18 cellular contexts compared by ENCODE assay signal in genomic region chr14:29028973-29029582, GRCh38.
DNase-seq lines count a peak whose midpoint lies in the region; ATAC-seq and TF ChIP-seq lines count a peak whose summit lies in the region.
"Had no signal": no experiment of that assay in that cellular context is flagged by ENCODE, and none has a peak within 500 bp of the region (broad histone marks: within the 10 kb centered on the region; RNA-seq: fewer than 3 reads in every experiment).

No MANE protein-coding gene starts in this region.

- no peak for TF ChIP-seq CTCF in fibroblast of pulmonary artery (IDR thresholded peaks at IDR 0.05; ENCODE audit: low read length, missing control alignments)

- H3K4me1 Mint-ChIP-seq in natural killer cell treated with Interleukin-12 subunit alpha and Interleukin-12 subunit beta and Interleukin-15 and Interleukin-18, amount 100 ng/mL, for 72 hours (ENCODE audit: low read depth in 2 of 2): no peaks in the 10 kb centered on the region
- H3K4me1 Mint-ChIP-seq: activated CD8-positive, alpha-beta memory T cell treated with anti-CD3 and anti-CD28 coated beads, Interleukin-2, amount 10 ng/mL, durations not matched to agents 7 days and 5 days; activated naive CD4-positive, alpha-beta T cell treated with anti-CD3 and anti-CD28 coated beads, Interleukin-2, amount 10 ng/mL, durations not matched to agents 7 days and 5 days; stimulated activated naive B cell treated with anti-CD40 and anti-IgM and Interleukin-4, amounts not matched to agents 10 μg/mL and 1 μg/mL and 100 μg/mL, for 72 hours had no signal

- H3K9me3 Mint-ChIP-seq in natural killer cell treated with Interleukin-12 subunit alpha and Interleukin-12 subunit beta and Interleukin-15 and Interleukin-18, amount 100 ng/mL, for 72 hours: peaks cover 22% of the 10 kb centered on the region

- DNase-seq in EL (peak; percentile 49), NCI-H69 (lab: John Stamatoyannopoulos, UW) (peak; percentile 28), fibroblast of pulmonary artery (ENCODE audit: low read depth) (peak; percentile 6), mucosa of gallbladder (ENCODE audit: low spot score) (peak; percentile 72), amniotic stem cell (lab: John Stamatoyannopoulos, UW) (no peak), DMS 273 (lab: John Stamatoyannopoulos, UW; ENCODE audit: unreplicated experiment) (no peak)
- no peak for DNase-seq in natural killer cell treated with Interleukin-12 subunit alpha and Interleukin-12 subunit beta and Interleukin-15 and Interleukin-18, amount 100 ng/mL, for 72 hours (ENCODE audit: low spot score)
- no peak for DNase-seq in stimulated activated naive CD8-positive, alpha-beta T cell treated with anti-CD3 and anti-CD28 coated beads, Interleukin-15, Interleukin-2, amounts not matched to agents 100 U/mL and 50 U/mL, for 24 hours
- DNase-seq: activated CD8-positive, alpha-beta memory T cell treated with anti-CD3 and anti-CD28 coated beads, Interleukin-2, amount 10 ng/mL, durations not matched to agents 7 days and 5 days; activated naive CD4-positive, alpha-beta T cell treated with anti-CD3 and anti-CD28 coated beads, Interleukin-2, amount 10 ng/mL, durations not matched to agents 7 days and 5 days; AML-193; central memory CD4-positive, alpha-beta T cell; NCI-H226; retina; SK-N-SH; stimulated activated naive B cell treated with anti-CD40 and anti-IgM and Interleukin-4, amounts not matched to agents 10 μg/mL and 1 μg/mL and 100 μg/mL, for 72 hours; WERI-Rb-1 had no signal

- H3K36me3 Mint-ChIP-seq in natural killer cell treated with Interleukin-12 subunit alpha and Interleukin-12 subunit beta and Interleukin-15 and Interleukin-18, amount 100 ng/mL, for 72 hours: peaks cover 13% of the 10 kb centered on the region
- H3K36me3 Mint-ChIP-seq: activated CD8-positive, alpha-beta memory T cell treated with anti-CD3 and anti-CD28 coated beads, Interleukin-2, amount 10 ng/mL, durations not matched to agents 7 days and 5 days; activated naive CD4-positive, alpha-beta T cell treated with anti-CD3 and anti-CD28 coated beads, Interleukin-2, amount 10 ng/mL, durations not matched to agents 7 days and 5 days; stimulated activated naive B cell treated with anti-CD40 and anti-IgM and Interleukin-4, amounts not matched to agents 10 μg/mL and 1 μg/mL and 100 μg/mL, for 72 hours had no signal

- no peak overlapping the region for H3K4me3 ChIP-seq in fibroblast of pulmonary artery (replicated peaks; ENCODE audit: low read depth, low read length)
- H3K4me3 ChIP-seq: vagina had no signal

- no peaks in the 10 kb centered on the region for H3K27me3 Mint-ChIP-seq in natural killer cell treated with Interleukin-12 subunit alpha and Interleukin-12 subunit beta and Interleukin-15 and Interleukin-18, amount 100 ng/mL, for 72 hours
- H3K27me3 Mint-ChIP-seq: activated CD8-positive, alpha-beta memory T cell treated with anti-CD3 and anti-CD28 coated beads, Interleukin-2, amount 10 ng/mL, durations not matched to agents 7 days and 5 days; activated naive CD4-positive, alpha-beta T cell treated with anti-CD3 and anti-CD28 coated beads, Interleukin-2, amount 10 ng/mL, durations not matched to agents 7 days and 5 days; stimulated activated naive B cell treated with anti-CD40 and anti-IgM and Interleukin-4, amounts not matched to agents 10 μg/mL and 1 μg/mL and 100 μg/mL, for 72 hours had no signal

- no peak overlapping the region for H3K4me3 Mint-ChIP-seq in natural killer cell treated with Interleukin-12 subunit alpha and Interleukin-12 subunit beta and Interleukin-15 and Interleukin-18, amount 100 ng/mL, for 72 hours
- H3K4me3 Mint-ChIP-seq: activated CD8-positive, alpha-beta memory T cell treated with anti-CD3 and anti-CD28 coated beads, Interleukin-2, amount 10 ng/mL, durations not matched to agents 7 days and 5 days; activated naive CD4-positive, alpha-beta T cell treated with anti-CD3 and anti-CD28 coated beads, Interleukin-2, amount 10 ng/mL, durations not matched to agents 7 days and 5 days; stimulated activated naive B cell treated with anti-CD40 and anti-IgM and Interleukin-4, amounts not matched to agents 10 μg/mL and 1 μg/mL and 100 μg/mL, for 72 hours had no signal

- ATAC-seq in natural killer cell treated with Interleukin-12 subunit alpha and Interleukin-12 subunit beta and Interleukin-15 and Interleukin-18, amount 100 ng/mL, for 72 hours: no peak
- ATAC-seq in stimulated activated naive CD8-positive, alpha-beta T cell treated with anti-CD3 and anti-CD28 coated beads, Interleukin-15, Interleukin-2, amounts not matched to agents 100 U/mL and 50 U/mL, for 24 hours: no peak
- ATAC-seq: activated CD8-positive, alpha-beta memory T cell treated with anti-CD3 and anti-CD28 coated beads, Interleukin-2, amount 10 ng/mL, durations not matched to agents 7 days and 5 days; stimulated activated naive B cell treated with anti-CD40 and anti-IgM and Interleukin-4, amounts not matched to agents 10 μg/mL and 1 μg/mL and 100 μg/mL, for 72 hours had no signal

- H3K27ac Mint-ChIP-seq in natural killer cell treated with Interleukin-12 subunit alpha and Interleukin-12 subunit beta and Interleukin-15 and Interleukin-18, amount 100 ng/mL, for 72 hours: no peak overlapping the region
- H3K27ac Mint-ChIP-seq: activated CD8-positive, alpha-beta memory T cell treated with anti-CD3 and anti-CD28 coated beads, Interleukin-2, amount 10 ng/mL, durations not matched to agents 7 days and 5 days; activated naive CD4-positive, alpha-beta T cell treated with anti-CD3 and anti-CD28 coated beads, Interleukin-2, amount 10 ng/mL, durations not matched to agents 7 days and 5 days; stimulated activated naive B cell treated with anti-CD40 and anti-IgM and Interleukin-4, amounts not matched to agents 10 μg/mL and 1 μg/mL and 100 μg/mL, for 72 hours had no signal

Comparison
In these comparisons a context has a peak if more than half of its experiments do, and no peak if none do; other contexts are left out.
1. DNase-seq: peak in EL (single experiment), NCI-H69 (single experiment), fibroblast of pulmonary artery (single experiment) and mucosa of gallbladder (single experiment); none in amniotic stem cell (single experiment), natural killer cell treated with Interleukin-12 subunit alpha and Interleukin-12 subunit beta and Interleukin-15 and Interleukin-18, amount 100 ng/mL, for 72 hours (single experiment), DMS 273 (single experiment) and stimulated activated naive CD8-positive, alpha-beta T cell treated with anti-CD3 and anti-CD28 coated beads, Interleukin-15, Interleukin-2, amounts not matched to agents 100 U/mL and 50 U/mL, for 24 hours (single experiment).